Comparison of ENCODE assay signal across 23 cellular contexts in genomic region chr15:35279811-35280210, GRCh38.
DNase-seq lines count a peak whose midpoint lies in the region; ATAC-seq and TF ChIP-seq lines count a peak whose summit lies in the region.
"Had no signal": no experiment of that assay in that cellular context is flagged by ENCODE, and none has a peak within 500 bp of the region (broad histone marks: within the 10 kb centered on the region; RNA-seq: fewer than 3 reads in every experiment).

No MANE protein-coding gene starts in this region.

- DNase-seq in GM23248 (peak; percentile 65), RWPE2 (ENCODE audit: low spot score) (no peak), epithelial cell of prostate (ENCODE audit: low read depth, low spot score) (no peak), iris pigment epithelial cell (ENCODE audit: low read depth) (peak; percentile 32), GM19240 (ENCODE audit: insufficient read length, low spot score) (no peak), OCI-LY7 (ENCODE audit: low spot score) (no peak)
- DNase-seq in activated CD4-positive, alpha-beta T cell treated with anti-CD3 and anti-CD28 coated beads for 48 hours, result no peak
- DNase-seq: BE2C; CD8-positive, alpha-beta memory T cell; DMS 273 treated with DMSO at 0.1 percent for 48 hours; DMS79; GOT3; KBM-7; MM.1S; NCI-H2029; NCI-H446; NCI-H524 treated with DMSO at 0.1 percent for 48 hours; NCI-H774; PC-3 had no signal

- BruUV-seq in OCI-LY7 (replicated peaks; lab: Mats Ljungman, UMichigan), result no TSS peak

- H2AFZ ChIP-seq in GM23248 (no peak overlapping the region), OCI-LY7 (ENCODE audit: low read length) (no peak overlapping the region)

- H3F3A ChIP-seq in GM23248 (ENCODE audit: insufficient read depth), result peaks cover 19% of the 10 kb centered on the region; the same call in 1 of the 2 replicates

- H3K4me3 ChIP-seq in GM23248 (no peak overlapping the region), RWPE2 (ENCODE audit: severe bottlenecking) (no peak overlapping the region), OCI-LY7 (ENCODE audit: low read depth, low read length, poor library complexity, severe bottlenecking) (no peak overlapping the region)
- H3K4me3 ChIP-seq: HAP-1, SJSA1 had no signal

- H3K27ac ChIP-seq in GM23248, result no peak overlapping the region
- H3K27ac ChIP-seq in RWPE2 (ENCODE audit: poor library complexity, severe bottlenecking), result no peak overlapping the region
- peak overlapping the region; percentile 17 for H3K27ac ChIP-seq in epithelial cell of prostate
- no peak overlapping the region for H3K27ac ChIP-seq in OCI-LY7 (ENCODE audit: low read depth, low read length, poor library complexity, severe bottlenecking)
- H3K27ac ChIP-seq: SJSA1 had no signal

- WGBS in GM23248 (ENCODE audit: low coverage in 1 of 2, low lambda C conversion rate in 2 of 2, missing lambda C conversion rate in 2 of 2), 2 experiments, result 59 to 63% methylated on average over 1 of the region's 1 CpG

- H4K20me1 ChIP-seq in GM23248 (ENCODE audit: insufficient read depth), result no peaks in the 10 kb centered on the region
- H4K20me1 ChIP-seq in OCI-LY7 (ENCODE audit: insufficient read depth, low read length), result no peaks in the 10 kb centered on the region

- H3K4me2 ChIP-seq in GM23248 (ENCODE audit: unreplicated experiment) (no peak overlapping the region), OCI-LY7 (ENCODE audit: low read length) (no peak overlapping the region)

- H3K9me3 ChIP-seq in GM23248 (ENCODE audit: low read depth) (no peaks in the 10 kb centered on the region), RWPE2 (ENCODE audit: severe bottlenecking) (no peaks in the 10 kb centered on the region), OCI-LY7 (ENCODE audit: low read length) (no peaks in the 10 kb centered on the region)
- H3K9me3 ChIP-seq: HAP-1, SJSA1 had no signal

- ATAC-seq in RWPE2 (ENCODE audit: low read depth) (peak; percentile 38; the same call in 1 of the 3 replicates), HG03439 (IDR thresholded peaks at IDR 0.05; ENCODE audit: unreplicated experiment) (no peak)
- ATAC-seq: PC-3, Right ventricle myocardium inferior had no signal

- H3K79me2 ChIP-seq in GM23248 (ENCODE audit: insufficient read depth) (no peaks in the 10 kb centered on the region), OCI-LY7 (ENCODE audit: insufficient read depth, low read depth, low read length) (no peaks in the 10 kb centered on the region)

- TF ChIP-seq CTCF in RWPE2 (IDR thresholded peaks at IDR 0.05; ENCODE audit: poor library complexity, severe bottlenecking) (no peak), OCI-LY7 (conservative IDR thresholded peaks at IDR 0.05; ENCODE audit: low read length) (no peak)

- CTCF ChIA-PET in OCI-LY7 (lab: Charles Lee; ENCODE audit: unreplicated experiment), result no interaction called here

- H3K4me1 ChIP-seq in GM23248 (ENCODE audit: insufficient read depth), result peaks cover 20% of the 10 kb centered on the region
- peaks cover 5% of the 10 kb centered on the region for H3K4me1 ChIP-seq in RWPE2 (ENCODE audit: insufficient read depth, poor library complexity, severe bottlenecking)
- no peaks in the 10 kb centered on the region for H3K4me1 ChIP-seq in OCI-LY7 (ENCODE audit: insufficient read depth, low read length, poor library complexity, severe bottlenecking)
- H3K4me1 ChIP-seq: BE2C, HAP-1, SJSA1 had no signal

- H3K36me3 ChIP-seq in GM23248 (ENCODE audit: low read depth) (no peaks in the 10 kb centered on the region), RWPE2 (ENCODE audit: low read depth) (no peaks in the 10 kb centered on the region), OCI-LY7 (ENCODE audit: insufficient read depth, low read length) (no peaks in the 10 kb centered on the region)
- H3K36me3 ChIP-seq: BE2C, HAP-1, SJSA1 had no signal

- H3K9ac ChIP-seq in GM23248, result no peak overlapping the region

- intact Hi-C loops in OCI-LY7 (cut with micrococcal nuclease; ENCODE audit: unreplicated experiment), result no loop called here

- H3K27me3 ChIP-seq in GM23248 (replicated peaks; ENCODE audit: insufficient read depth), result no peaks in the 10 kb centered on the region
- H3K27me3 ChIP-seq in RWPE2 (ENCODE audit: insufficient read depth, poor library complexity, severe bottlenecking), result no peaks in the 10 kb centered on the region
- H3K27me3 ChIP-seq: BE2C, SJSA1 had no signal

- POLR2A ChIA-PET in OCI-LY7 (lab: Charles Lee), result no interaction called here

- H3K9me2 ChIP-seq in GM23248 (ENCODE audit: insufficient read depth) (no peaks in the 10 kb centered on the region), OCI-LY7 (ENCODE audit: insufficient read depth, low read length) (no peaks in the 10 kb centered on the region)

- in situ Hi-C loops in GM23248 (cut with MboI), result loop anchor here (10.0 to 25.0 kb wide), 3 partner anchors 205 to 1832 kb away; partner anchors contain the start of gene MEIS2

Comparison
In these comparisons a context has a peak if more than half of its experiments do, and no peak if none do; other contexts are left out.
1. DNase-seq: peak in GM23248 (single experiment) and iris pigment epithelial cell (single experiment); none in RWPE2 (single experiment), epithelial cell of prostate (single experiment), activated CD4-positive, alpha-beta T cell treated with anti-CD3 and anti-CD28 coated beads for 48 hours (single experiment), GM19240 (single experiment) and OCI-LY7 (single experiment).